ENCODE assay signal across 8 cellular contexts in genomic region chr20:5950271-5951031, GRCh38. TPM values are rescaled to one million over a fixed set of nuclear protein-coding genes. Genes with fewer than 3 reads are reported as not detected.
DNase-seq lines count a peak whose midpoint lies in the region; ATAC-seq lines count a peak whose summit lies in the region.

Gene MCM8, plus strand, starts transcription at chr20:5950652. Its CDS starts 1,364 bp downstream, at chr20:5952016.
Gene TRMT6, minus strand, starts transcription at chr20:5950533. Its CDS starts 128 bp downstream, at chr20:5950405.

- DNase-seq in NCI-H1694 (lab: John Stamatoyannopoulos, UW) (peak; percentile 84), amniotic epithelial cell (ENCODE audit: low read depth) (peak; percentile 94), left cardiac atrium (peak; percentile 99), posterior vena cava (ENCODE audit: low spot score) (peak; percentile 99), ureter (ENCODE audit: low spot score) (peak; percentile 96)

- ATAC-seq in GM18498 (IDR thresholded peaks at IDR 0.05; ENCODE audit: unreplicated experiment) (peak; percentile 98), HG02885 (IDR thresholded peaks at IDR 0.05; ENCODE audit: poor library complexity, unreplicated experiment) (peak; percentile 98), left cardiac atrium (peak; percentile 100)

- intact Hi-C loops in T-helper 1 cell treated with Interleukin-12 subunit alpha and Interleukin-12 subunit beta and Interleukin-4 antibody, amounts not matched to agents 30 ng/mL and 1 ng/mL, for 36 hours (cut with micrococcal nuclease) = loop anchor here (1.0 to 5.0 kb wide), 8 partner anchors 46 to 1138 kb away; partner anchors contain the start of genes CDS2 and SHLD1
- intact Hi-C loops in left cardiac atrium (cut with DNase I) (no loop called here), posterior vena cava (cut with DNase I) (loop anchor here (5.0 to 10.0 kb wide), 2 partner anchors 127 to 134 kb away; no protein-coding TSS in a partner anchor)

RNA-seq across cellular contexts. Expression of gene MCM8, which starts in this region (rescaled TPM):
- total RNA-seq in T-helper 1 cell treated with Interleukin-12 subunit alpha and Interleukin-12 subunit beta and Interleukin-4 antibody, amounts not matched to agents 30 ng/mL and 1 ng/mL, for 36 hours = 21.7 and 23.7 TPM in 2 replicates
- 1 to 10 TPM; 6.8 to 7.2 TPM for total RNA-seq in left cardiac atrium
- total RNA-seq in posterior vena cava = 1 to 10 TPM; 4.3 to 4.4 TPM
- total RNA-seq in ureter = 6.0 TPM

RNA-seq across cellular contexts. Expression of gene TRMT6, which starts in this region (rescaled TPM):
- 18.0 and 19.9 TPM in 2 replicates for total RNA-seq in T-helper 1 cell treated with Interleukin-12 subunit alpha and Interleukin-12 subunit beta and Interleukin-4 antibody, amounts not matched to agents 30 ng/mL and 1 ng/mL, for 36 hours
- total RNA-seq in left cardiac atrium = 10 to 100 TPM in 1 of 2 donors, 1 to 10 TPM in 1; 7.3 to 13.8 TPM
- total RNA-seq in posterior vena cava = 10 to 100 TPM in 1 of 2 donors, 1 to 10 TPM in 1; 8.5 to 12.0 TPM
- 19.1 TPM for total RNA-seq in ureter

Comparison
In these comparisons a context has a peak if more than half of its experiments do, and no peak if none do; other contexts are left out.
1. Peak in every context shown above with its lines: DNase-seq and ATAC-seq.
2. intact Hi-C loops: an anchor here in T-helper 1 cell treated with Interleukin-12 subunit alpha and Interleukin-12 subunit beta and Interleukin-4 antibody, amounts not matched to agents 30 ng/mL and 1 ng/mL, for 36 hours (1.0 to 5.0 kb wide) and posterior vena cava (5.0 to 10.0 kb wide); none called in left cardiac atrium.